ENCODE assay signal across 9 cellular contexts in the genomic region with DNA sequence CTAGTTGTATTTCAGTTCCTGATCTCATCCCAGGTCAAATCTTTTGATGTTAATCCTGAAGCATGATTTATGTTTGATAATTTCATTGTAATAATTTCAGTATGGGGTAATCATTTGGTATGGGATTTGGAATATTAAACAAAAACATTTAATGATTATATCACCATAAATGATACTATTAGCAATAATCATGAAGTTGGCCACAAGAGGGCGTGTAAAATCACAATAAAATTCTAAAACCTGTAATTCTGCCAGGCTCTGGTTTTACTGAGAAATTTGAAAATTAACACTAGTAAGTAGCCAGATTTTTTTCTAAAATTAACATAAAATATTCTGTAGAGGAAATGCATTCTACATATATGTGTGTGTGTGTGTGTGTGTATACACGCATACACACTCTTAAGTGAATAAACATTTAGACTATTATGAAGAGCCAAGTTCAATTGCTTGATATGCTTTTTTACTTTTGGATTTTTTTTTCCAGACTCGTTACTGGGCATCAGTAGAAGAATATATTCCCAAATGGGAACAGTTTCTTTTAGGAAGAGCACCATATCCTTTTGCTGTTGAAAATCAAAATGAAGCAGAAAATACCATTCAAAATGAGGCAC. TPM values are rescaled to one million over a fixed set of nuclear protein-coding genes. Genes with fewer than 3 reads are reported as not detected.
DNase-seq lines count a peak whose midpoint lies in the region; ATAC-seq and TF ChIP-seq lines count a peak whose summit lies in the region.
"Had no signal": no experiment of that assay in that cellular context is flagged by ENCODE, and none has a peak within 500 bp of the region (broad histone marks: within the 10 kb centered on the region; RNA-seq: fewer than 3 reads in every experiment).

No MANE protein-coding gene starts in this region.

- H3K27ac ChIP-seq in MM.1S (ENCODE audit: low read length) (no peak overlapping the region), dorsolateral prefrontal cortex (no peak overlapping the region), trophoblast cell (ENCODE audit: low read depth, low read length) (no peak overlapping the region)
- H3K27ac ChIP-seq: skin epidermis had no signal

- H2BK120ac ChIP-seq in trophoblast cell (ENCODE audit: insufficient read depth, low read length, poor library complexity): no peak overlapping the region

- H3K9me3 ChIP-seq in MM.1S (replicated peaks; ENCODE audit: insufficient read depth, low read length) (no peaks in the 10 kb centered on the region), trophoblast cell (ENCODE audit: insufficient read depth, low read depth, low read length) (no peaks in the 10 kb centered on the region)

- H2BK5ac ChIP-seq in trophoblast cell (ENCODE audit: low read depth, low read length, poor library complexity): no peak overlapping the region

- no peak overlapping the region for H3K14ac ChIP-seq in trophoblast cell (ENCODE audit: low read length)

- no peaks in the 10 kb centered on the region for H3K27me3 ChIP-seq in MM.1S (replicated peaks; ENCODE audit: insufficient read depth, low read length)
- H3K27me3 ChIP-seq in dorsolateral prefrontal cortex: no peaks in the 10 kb centered on the region
- no peaks in the 10 kb centered on the region for H3K27me3 ChIP-seq in trophoblast cell (ENCODE audit: insufficient read depth, low read length)

- no peak overlapping the region for H3K4ac ChIP-seq in trophoblast cell (ENCODE audit: low read depth, low read length)

- no peaks in the 10 kb centered on the region for H3K9me2 ChIP-seq in MM.1S (replicated peaks; ENCODE audit: insufficient read depth, low read length)

- TF ChIP-seq CTCF in GM10266 (IDR thresholded peaks at IDR 0.05; ENCODE audit: control insufficient read depth, insufficient read depth, low read depth, missing control alignments): peak; percentile 44
- TF ChIP-seq CTCF in MM.1S (IDR thresholded peaks at IDR 0.05; ENCODE audit: low read length): peak; percentile 64
- TF ChIP-seq CTCF in dorsolateral prefrontal cortex (IDR thresholded peaks at IDR 0.05 in 54 of 56, conservative IDR thresholded peaks at IDR 0.05 in 2 of 56; ENCODE audit: low read depth in 1 of 56, partially characterized antibody in 56 of 56): peak; percentile 48 to 84 (median 70)

- H4K20me1 ChIP-seq in MM.1S (ENCODE audit: insufficient read depth, low read length): no peaks in the 10 kb centered on the region

- H3K18ac ChIP-seq in trophoblast cell (ENCODE audit: low read length): no peak overlapping the region

- H3K36me3 ChIP-seq in MM.1S (replicated peaks; ENCODE audit: insufficient read depth, low read length) (no peaks in the 10 kb centered on the region), trophoblast cell (ENCODE audit: control insufficient read depth in 1 of 2, insufficient read depth in 2 of 2, low read length in 2 of 2) (no peaks in the 10 kb centered on the region)

- H3K4me1 ChIP-seq in MM.1S (ENCODE audit: low read length) (no peaks in the 10 kb centered on the region), trophoblast cell (ENCODE audit: control insufficient read depth in 1 of 2, insufficient read depth in 2 of 2, low read length in 2 of 2) (no peaks in the 10 kb centered on the region)

- H3K79me2 ChIP-seq in MM.1S (ENCODE audit: low read length): no peaks in the 10 kb centered on the region
- H3K79me2 ChIP-seq in trophoblast cell (ENCODE audit: control insufficient read depth, insufficient read depth, low read length, poor library complexity): no peaks in the 10 kb centered on the region

- no CpG with 5 or more reads among the region's 3 CpGs for WGBS in trophoblast cell (ENCODE audit: extremely low coverage, insufficient coverage, insufficient read length)

- H4K8ac ChIP-seq in trophoblast cell (ENCODE audit: low read depth, low read length): no peak overlapping the region

- H3K4me2 ChIP-seq in MM.1S (ENCODE audit: low read depth, low read length) (no peak overlapping the region), trophoblast cell (ENCODE audit: low read length) (no peak overlapping the region)

- no peak overlapping the region for H4K91ac ChIP-seq in trophoblast cell (ENCODE audit: low read depth, low read length)

- H4K12ac ChIP-seq in trophoblast cell (ENCODE audit: low read depth, low read length): no peak overlapping the region

- H2AK5ac ChIP-seq in trophoblast cell (ENCODE audit: low read length): no peak overlapping the region

- H3K79me1 ChIP-seq in trophoblast cell (ENCODE audit: low read length): no peaks in the 10 kb centered on the region

- no peak for ATAC-seq in HG02870 (IDR thresholded peaks at IDR 0.05; ENCODE audit: unreplicated experiment)

- H2AFZ ChIP-seq in MM.1S (ENCODE audit: low read length): no peak overlapping the region
- H2AFZ ChIP-seq in trophoblast cell (ENCODE audit: insufficient read depth, low read length, poor library complexity): no peak overlapping the region

- no peak overlapping the region for H2BK12ac ChIP-seq in trophoblast cell (ENCODE audit: low read length)

- H3K23ac ChIP-seq in trophoblast cell (ENCODE audit: low read length): no peak overlapping the region

- H3K4me3 ChIP-seq in MM.1S (ENCODE audit: low read length) (no peak overlapping the region), dorsolateral prefrontal cortex (no peak overlapping the region), trophoblast cell (ENCODE audit: low read depth, low read length) (no peak overlapping the region)
- H3K4me3 ChIP-seq: skin epidermis had no signal

- intact Hi-C loops in dorsolateral prefrontal cortex (cut with DNase I): loop anchor here (5.0 kb wide), 1 partner anchor 224 kb away; no protein-coding TSS in a partner anchor

- H3F3A ChIP-seq in MM.1S (ENCODE audit: insufficient read depth, low read length): no peaks in the 10 kb centered on the region

- no peak for DNase-seq in GM10266 (ENCODE audit: extremely low spot score)
- peak; percentile 36 for DNase-seq in MM.1S
- no peak for DNase-seq in dorsolateral prefrontal cortex
- peak; percentile 6 to 58 for DNase-seq in trophoblast cell
- no peak for DNase-seq in kidney glomerular epithelial cell (lab: John Stamatoyannopoulos, UW)
- DNase-seq in stimulated activated CD4-positive, alpha-beta T cell treated with anti-CD3 and anti-CD28 coated beads, Interleukin-12 subunit alpha, Interleukin-12 subunit beta, amount 100 ng/mL, for 4 hours: no peak
- DNase-seq: activated naive CD8-positive, alpha-beta T cell treated with anti-CD3 and anti-CD28 coated beads, Interleukin-2, amount 10 ng/mL, durations not matched to agents 7 days and 5 days had no signal

- H3K9ac ChIP-seq in MM.1S (ENCODE audit: low read length): no peak overlapping the region
- H3K9ac ChIP-seq in trophoblast cell (ENCODE audit: low read length): no peak overlapping the region

RNA-seq across cellular contexts. Expression of a gene that starts 40.5 kb away (rescaled TPM):
- 10 to 100 TPM in 97 of 120 experiments, 1 to 10 TPM in 23; 3.6 to 23.7 (median 14.6) TPM for total RNA-seq in dorsolateral prefrontal cortex
- 0.04 and 0.06 TPM in 2 replicates for polyA plus RNA-seq in trophoblast cell (2013)
- total RNA-seq: activated naive CD8-positive, alpha-beta T cell treated with anti-CD3 and anti-CD28 coated beads, Interleukin-2, amount 10 ng/mL, durations not matched to agents 7 days and 5 days had no signal

Comparison
In these comparisons a context has a peak if more than half of its experiments do, and no peak if none do; other contexts are left out.
1. DNase-seq: peak in MM.1S (single experiment) and trophoblast cell (2 of 2); none in GM10266 (single experiment), dorsolateral prefrontal cortex (0 of 10), kidney glomerular epithelial cell (single experiment) and stimulated activated CD4-positive, alpha-beta T cell treated with anti-CD3 and anti-CD28 coated beads, Interleukin-12 subunit alpha, Interleukin-12 subunit beta, amount 100 ng/mL, for 4 hours (single experiment).
2. Peak in every context shown above with its lines, with median percentiles within 50 percentile points of each other: CTCF ChIP-seq.